2 cellular contexts compared by ENCODE assay signal in the genomic region with DNA sequence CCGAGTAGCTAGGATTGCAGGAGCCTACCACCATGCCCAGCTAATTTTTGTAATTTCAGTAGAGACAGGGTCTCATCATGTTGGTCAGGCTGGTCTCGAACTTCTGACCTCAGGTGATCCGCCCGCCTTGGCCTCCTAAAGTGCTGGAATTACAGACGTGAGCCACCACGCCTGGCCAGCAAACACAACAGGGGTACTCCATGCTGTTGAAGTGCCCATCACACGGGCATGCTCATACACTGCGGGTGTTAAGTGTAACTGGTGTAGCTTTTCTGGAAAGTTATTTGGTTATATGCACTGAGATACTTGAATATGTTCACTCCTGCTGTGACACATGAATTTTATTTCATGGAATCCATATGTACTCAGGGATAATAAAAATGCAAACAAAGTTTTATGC.
TF ChIP-seq lines count a peak whose summit lies in the region.

No MANE protein-coding gene starts in this region.

TF ChIP-seq in GM12891, 5 proteins besides CTCF, POLR2A, EP300 and RAD21:
- no peak for TF ChIP-seq SPI1 (IDR thresholded peaks at IDR 0.05; ENCODE audit: low read depth, low read length)
- no peak for TF ChIP-seq TAF1 (IDR thresholded peaks at IDR 0.05; ENCODE audit: low read depth, low read length)
- no peak for TF ChIP-seq POU2F2 (IDR thresholded peaks at IDR 0.05; ENCODE audit: low read depth, low read length)
- TF ChIP-seq POLR2AphosphoS5 (IDR thresholded peaks at IDR 0.05; ENCODE audit: low read depth, low read length) = no peak
- no peak for TF ChIP-seq PAX5 (IDR thresholded peaks at IDR 0.05; ENCODE audit: insufficient read depth, low read length, severe bottlenecking)
TF ChIP-seq in GM12891: peak in this region for 0.

TF ChIP-seq in GM12878, 131 proteins besides CTCF, POLR2A, EP300 and RAD21:
- TF ChIP-seq SMAD5 (IDR thresholded peaks at IDR 0.05; ENCODE audit: low read depth) = no peak
- TF ChIP-seq KLF5 (IDR thresholded peaks at IDR 0.05; ENCODE audit: partially characterized antibody) = no peak
- TF ChIP-seq CBFB (IDR thresholded peaks at IDR 0.05; ENCODE audit: low read depth) = no peak
- TF ChIP-seq, protein P1, sequence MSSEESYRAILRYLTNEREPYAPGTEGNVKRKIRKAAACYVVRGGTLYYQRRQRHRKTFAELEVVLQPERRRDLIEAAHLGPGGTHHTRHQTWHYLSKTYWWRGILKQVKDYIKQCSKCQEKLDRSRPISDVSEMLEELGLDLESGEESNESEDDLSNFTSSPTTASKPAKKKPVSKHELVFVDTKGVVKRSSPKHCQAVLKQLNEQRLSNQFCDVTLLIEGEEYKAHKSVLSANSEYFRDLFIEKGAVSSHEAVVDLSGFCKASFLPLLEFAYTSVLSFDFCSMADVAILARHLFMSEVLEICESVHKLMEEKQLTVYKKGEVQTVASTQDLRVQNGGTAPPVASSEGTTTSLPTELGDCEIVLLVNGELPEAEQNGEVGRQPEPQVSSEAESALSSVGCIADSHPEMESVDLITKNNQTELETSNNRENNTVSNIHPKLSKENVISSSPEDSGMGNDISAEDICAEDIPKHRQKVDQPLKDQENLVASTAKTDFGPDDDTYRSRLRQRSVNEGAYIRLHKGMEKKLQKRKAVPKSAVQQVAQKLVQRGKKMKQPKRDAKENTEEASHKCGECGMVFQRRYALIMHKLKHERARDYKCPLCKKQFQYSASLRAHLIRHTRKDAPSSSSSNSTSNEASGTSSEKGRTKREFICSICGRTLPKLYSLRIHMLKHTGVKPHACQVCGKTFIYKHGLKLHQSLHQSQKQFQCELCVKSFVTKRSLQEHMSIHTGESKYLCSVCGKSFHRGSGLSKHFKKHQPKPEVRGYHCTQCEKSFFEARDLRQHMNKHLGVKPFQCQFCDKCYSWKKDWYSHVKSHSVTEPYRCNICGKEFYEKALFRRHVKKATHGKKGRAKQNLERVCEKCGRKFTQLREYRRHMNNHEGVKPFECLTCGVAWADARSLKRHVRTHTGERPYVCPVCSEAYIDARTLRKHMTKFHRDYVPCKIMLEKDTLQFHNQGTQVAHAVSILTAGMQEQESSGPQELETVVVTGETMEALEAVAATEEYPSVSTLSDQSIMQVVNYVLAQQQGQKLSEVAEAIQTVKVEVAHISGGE (CRISPR knock-in tag; IDR thresholded peaks at IDR 0.05) = no peak
- no peak for TF ChIP-seq BCL11A (IDR thresholded peaks at IDR 0.05; ENCODE audit: low read depth, low read length)
- TF ChIP-seq, protein P2, sequence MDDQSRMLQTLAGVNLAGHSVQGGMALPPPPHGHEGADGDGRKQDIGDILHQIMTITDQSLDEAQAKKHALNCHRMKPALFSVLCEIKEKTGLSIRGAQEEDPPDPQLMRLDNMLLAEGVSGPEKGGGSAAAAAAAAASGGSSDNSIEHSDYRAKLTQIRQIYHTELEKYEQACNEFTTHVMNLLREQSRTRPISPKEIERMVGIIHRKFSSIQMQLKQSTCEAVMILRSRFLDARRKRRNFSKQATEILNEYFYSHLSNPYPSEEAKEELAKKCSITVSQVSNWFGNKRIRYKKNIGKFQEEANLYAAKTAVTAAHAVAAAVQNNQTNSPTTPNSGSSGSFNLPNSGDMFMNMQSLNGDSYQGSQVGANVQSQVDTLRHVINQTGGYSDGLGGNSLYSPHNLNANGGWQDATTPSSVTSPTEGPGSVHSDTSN (IDR thresholded peaks at IDR 0.05; ENCODE audit: insufficient replicate concordance, low read depth, low read length) = no peak
